In genomic region chr5:115770466-115770865, GRCh38 we compare ENCODE assay signal across 11 cellular contexts. TPM values are rescaled to one million over a fixed set of nuclear protein-coding genes. Genes with fewer than 3 reads are reported as not detected.
DNase-seq lines count a peak whose midpoint lies in the region; ATAC-seq and TF ChIP-seq lines count a peak whose summit lies in the region.
"Had no signal": no experiment of that assay in that cellular context is flagged by ENCODE, and none has a peak within 500 bp of the region (broad histone marks: within the 10 kb centered on the region; RNA-seq: fewer than 3 reads in every experiment).

No MANE protein-coding gene starts in this region.

- no peak overlapping the region for H3K27ac Mint-ChIP-seq in neural crest cell (ENCODE audit: unreplicated experiment)
- H3K27ac Mint-ChIP-seq: T-helper 1 cell treated with Interleukin-12 subunit alpha and Interleukin-12 subunit beta and Interleukin-4 antibody, amounts not matched to agents 30 μg/mL and 1 μg/mL, for 36 hours had no signal

- H3K4me3 Mint-ChIP-seq in neural crest cell, result no peak overlapping the region
- H3K4me3 Mint-ChIP-seq: T-helper 1 cell treated with Interleukin-12 subunit alpha and Interleukin-12 subunit beta and Interleukin-4 antibody, amounts not matched to agents 30 μg/mL and 1 μg/mL, for 36 hours had no signal

- H3K9me3 Mint-ChIP-seq in neural crest cell, result no peaks in the 10 kb centered on the region
- H3K9me3 Mint-ChIP-seq: T-helper 1 cell treated with Interleukin-12 subunit alpha and Interleukin-12 subunit beta and Interleukin-4 antibody, amounts not matched to agents 30 μg/mL and 1 μg/mL, for 36 hours had no signal

- ATAC-seq in HG03432 (IDR thresholded peaks at IDR 0.05; ENCODE audit: unreplicated experiment), result peak; percentile 58

- in situ Hi-C loops in astrocyte of the cerebellum (cut with HindIII; ENCODE audit: low sequenced_read_pairs), result no loop called here

- H3K4me1 Mint-ChIP-seq in neural crest cell, result peaks cover 16% of the 10 kb centered on the region

- no peaks in the 10 kb centered on the region for H3K36me3 Mint-ChIP-seq in neural crest cell (ENCODE audit: low read depth)

- no peak overlapping the region for H3K4me3 ChIP-seq in astrocyte of the cerebellum (ENCODE audit: low read depth, low read length)
- H3K4me3 ChIP-seq: BLaER1 had no signal

- DNase-seq in NCI-H82 (lab: John Stamatoyannopoulos, UW), result peak; percentile 27
- no peak for DNase-seq in NCI-H82 treated with DMSO at 0.1 percent for 48 hours (lab: John Stamatoyannopoulos, UW; ENCODE audit: unreplicated experiment)
- DNase-seq in astrocyte of the cerebellum (ENCODE audit: low read depth), result no peak
- no peak for DNase-seq in neural crest cell (ENCODE audit: low read depth, low spot score)
- DNase-seq in pons (ENCODE audit: low spot score), result no peak
- no peak for DNase-seq in SKM-1 (lab: John Stamatoyannopoulos, UW; ENCODE audit: unreplicated experiment)
- DNase-seq in kidney glomerular epithelial cell (lab: John Stamatoyannopoulos, UW), result no peak
- DNase-seq: NCI-H1694 had no signal

- H3K27me3 Mint-ChIP-seq in neural crest cell (ENCODE audit: low read depth), result no peaks in the 10 kb centered on the region

- TF ChIP-seq CTCF in astrocyte of the cerebellum (IDR thresholded peaks at IDR 0.05; ENCODE audit: low read depth, low read length, missing control alignments) (peak; percentile 20), neural crest cell (conservative IDR thresholded peaks at IDR 0.05) (peak; percentile 42)

RNA-seq across cellular contexts. Expression of gene CDO1, which starts 46.0 kb away (rescaled TPM):
- 27.6 and 28.9 TPM in 2 replicates for total RNA-seq in neural crest cell
